In genomic region chr16:74635303-74635702, GRCh38 we compare ENCODE assay signal across 1 cellular context.
TF ChIP-seq lines count a peak whose summit lies in the region.

No MANE protein-coding gene starts in this region.

TF ChIP-seq in HepG2, 621 proteins besides CTCF, POLR2A, EP300 and RAD21 (continued from another document and continues in another):
- peak; percentile 98 for TF ChIP-seq HNF1A (IDR thresholded peaks at IDR 0.05; ENCODE audit: low read depth)
- TF ChIP-seq HNF1A (CRISPR knock-in tag; IDR thresholded peaks at IDR 0.05; ENCODE audit: borderline replicate concordance), result peak; percentile 97
- TF ChIP-seq PAX8 (CRISPR knock-in tag; IDR thresholded peaks at IDR 0.05; ENCODE audit: borderline replicate concordance), result no peak
- TF ChIP-seq ZNF547 (CRISPR knock-in tag; IDR thresholded peaks at IDR 0.05), result no peak
- TF ChIP-seq ZNF44 (CRISPR knock-in tag; IDR thresholded peaks at IDR 0.05), result no peak
- no peak for TF ChIP-seq TMF1 (CRISPR knock-in tag; IDR thresholded peaks at IDR 0.05; ENCODE audit: low read depth)
- TF ChIP-seq FOXJ3 (CRISPR knock-in tag; IDR thresholded peaks at IDR 0.05; ENCODE audit: borderline replicate concordance), result peak; percentile 81; the same call in 1 of the 2 replicates
- no peak for TF ChIP-seq TOPORS (CRISPR knock-in tag; IDR thresholded peaks at IDR 0.05)
- no peak for TF ChIP-seq ZNF501 (CRISPR knock-in tag; IDR thresholded peaks at IDR 0.05)
- TF ChIP-seq FOXC1 (CRISPR knock-in tag; IDR thresholded peaks at IDR 0.05; ENCODE audit: borderline replicate concordance), result no peak
- no peak for TF ChIP-seq HHEX (CRISPR knock-in tag; IDR thresholded peaks at IDR 0.05)
- TF ChIP-seq RARA (CRISPR knock-in tag; IDR thresholded peaks at IDR 0.05), result 0 out of 2 replicates have a peak, but pooled peaks have one; percentile 7
- TF ChIP-seq TERF1 (CRISPR knock-in tag; IDR thresholded peaks at IDR 0.05), result no peak
- no peak for TF ChIP-seq ZNF432 (CRISPR knock-in tag; IDR thresholded peaks at IDR 0.05; ENCODE audit: borderline replicate concordance)
- TF ChIP-seq ZNF33B (CRISPR knock-in tag; IDR thresholded peaks at IDR 0.05), result no peak
- TF ChIP-seq CENPT (CRISPR knock-in tag; IDR thresholded peaks at IDR 0.05; ENCODE audit: low read depth), result no peak
- no peak for TF ChIP-seq CREM (IDR thresholded peaks at IDR 0.05)
- no peak for TF ChIP-seq CREM (CRISPR knock-in tag; IDR thresholded peaks at IDR 0.05)
- peak; percentile 95 for TF ChIP-seq HNF1B (CRISPR knock-in tag; IDR thresholded peaks at IDR 0.05)
- TF ChIP-seq MYNN (CRISPR knock-in tag; IDR thresholded peaks at IDR 0.05; ENCODE audit: low read depth), result no peak
- TF ChIP-seq SP5 (CRISPR knock-in tag; IDR thresholded peaks at IDR 0.05; ENCODE audit: borderline replicate concordance, low read depth), result no peak
- TF ChIP-seq AGO1 (IDR thresholded peaks at IDR 0.05; ENCODE audit: low read depth, low read length, poor library complexity, severe bottlenecking), result no peak
- no peak for TF ChIP-seq ZNF550 (CRISPR knock-in tag; IDR thresholded peaks at IDR 0.05; ENCODE audit: borderline replicate concordance)
- no peak for TF ChIP-seq NFYB (CRISPR knock-in tag; IDR thresholded peaks at IDR 0.05)
- TF ChIP-seq ZMAT5 (CRISPR knock-in tag; IDR thresholded peaks at IDR 0.05; ENCODE audit: borderline replicate concordance, low read depth), result no peak
- TF ChIP-seq TARDBP (CRISPR knock-in tag; IDR thresholded peaks at IDR 0.05), result no peak
- peak; percentile 40; the same call in 1 of the 2 replicates for TF ChIP-seq ISL2 (CRISPR knock-in tag; IDR thresholded peaks at IDR 0.05)
- TF ChIP-seq TCF7 (IDR thresholded peaks at IDR 0.05; ENCODE audit: low read depth), result no peak
- no peak for TF ChIP-seq ATF1 (CRISPR knock-in tag; IDR thresholded peaks at IDR 0.05)
- no peak for TF ChIP-seq ZNF672 (CRISPR knock-in tag; IDR thresholded peaks at IDR 0.05)
- TF ChIP-seq SMARCE1 (IDR thresholded peaks at IDR 0.05; ENCODE audit: borderline replicate concordance), result no peak
- no peak for TF ChIP-seq MNT (IDR thresholded peaks at IDR 0.05)
- TF ChIP-seq ZNF383 (CRISPR knock-in tag; IDR thresholded peaks at IDR 0.05; ENCODE audit: borderline replicate concordance), result no peak
- TF ChIP-seq JUN (CRISPR knock-in tag; IDR thresholded peaks at IDR 0.05), result no peak
- no peak for TF ChIP-seq BRCA1 (CRISPR knock-in tag; IDR thresholded peaks at IDR 0.05)
- no peak for TF ChIP-seq MAZ (IDR thresholded peaks at IDR 0.05; ENCODE audit: borderline replicate concordance, low read depth, low read length)
- TF ChIP-seq MAZ (CRISPR knock-in tag; IDR thresholded peaks at IDR 0.05; ENCODE audit: low read depth), result no peak
- TF ChIP-seq ATF6 (CRISPR knock-in tag; conservative IDR thresholded peaks at IDR 0.05), result no peak
- no peak for TF ChIP-seq TBP (CRISPR knock-in tag; IDR thresholded peaks at IDR 0.05)
- no peak for TF ChIP-seq MAX (IDR thresholded peaks at IDR 0.05)
- TF ChIP-seq ZNF720 (CRISPR knock-in tag; IDR thresholded peaks at IDR 0.05), result no peak
- no peak for TF ChIP-seq ZFX (CRISPR knock-in tag; IDR thresholded peaks at IDR 0.05; ENCODE audit: low read depth)
- peak; percentile 49 for TF ChIP-seq SAP130 (CRISPR knock-in tag; IDR thresholded peaks at IDR 0.05; ENCODE audit: low read depth)
- no peak for TF ChIP-seq IKZF1 (IDR thresholded peaks at IDR 0.05)
- TF ChIP-seq ZBTB25 (CRISPR knock-in tag; IDR thresholded peaks at IDR 0.05), result no peak
- 0 out of 2 replicates have a peak, but pooled peaks have one; percentile 20 for TF ChIP-seq ZNF609 (CRISPR knock-in tag; IDR thresholded peaks at IDR 0.05; ENCODE audit: borderline replicate concordance)
- no peak for TF ChIP-seq UBTF (CRISPR knock-in tag; IDR thresholded peaks at IDR 0.05)
- no peak for TF ChIP-seq CREBL2 (CRISPR knock-in tag; IDR thresholded peaks at IDR 0.05; ENCODE audit: borderline replicate concordance)
